Comparison of ENCODE assay signal across 20 cellular contexts in genomic region chr11:95711945-95712221, GRCh38.
DNase-seq lines count a peak whose midpoint lies in the region; ATAC-seq and TF ChIP-seq lines count a peak whose summit lies in the region.
"Had no signal": no experiment of that assay in that cellular context is flagged by ENCODE, and none has a peak within 500 bp of the region (broad histone marks: within the 10 kb centered on the region; RNA-seq: fewer than 3 reads in every experiment).

No MANE protein-coding gene starts in this region.

- CTCF ChIA-PET in activated CD8-positive, alpha-beta T cell treated with anti-CD3 and anti-CD28 coated beads for 36 hours (lab: Charles Lee), result interaction anchor here (15.3 kb wide), 1 partner anchor 557 kb away, joined by 294 read pairs; no protein-coding TSS in a partner anchor
- CTCF ChIA-PET in activated CD8-positive, alpha-beta T cell treated with anti-CD3 and anti-CD28 coated beads, Interleukin-2, amount 10 ng/mL, durations not matched to agents 7 days and 5 days (lab: Charles Lee), result interaction anchor here (1.1 to 15.2 kb wide), 5 partner anchors 32 to 555 kb away, joined by 3 to 362 read pairs (median 5); partner anchors contain the start of gene SESN3
- CTCF ChIA-PET in RWPE1 (lab: Yijun Ruan, JAX), result no interaction called here

- ATAC-seq in activated CD8-positive, alpha-beta T cell treated with anti-CD3 and anti-CD28 coated beads for 36 hours, result peak; percentile 58
- ATAC-seq in activated CD8-positive, alpha-beta T cell treated with anti-CD3 and anti-CD28 coated beads, Interleukin-2, amount 10 ng/mL, durations not matched to agents 7 days and 5 days, result no peak
- ATAC-seq in HG02588 (IDR thresholded peaks at IDR 0.05; ENCODE audit: unreplicated experiment) (peak; percentile 21), HG03565 (IDR thresholded peaks at IDR 0.05; ENCODE audit: unreplicated experiment) (peak; percentile 16), HG02970 (IDR thresholded peaks at IDR 0.05; ENCODE audit: low FRiP score, unreplicated experiment) (no peak), HG03045 (IDR thresholded peaks at IDR 0.05; ENCODE audit: unreplicated experiment) (no peak)
- ATAC-seq in stimulated activated naive B cell treated with anti-CD40 and anti-IgM and Interleukin-4, amounts not matched to agents 10 μg/mL and 1 μg/mL and 100 μg/mL, for 72 hours (replicated peaks), result peak; percentile 19 to 35
- ATAC-seq: HCT116 had no signal

- DNase-seq in activated CD8-positive, alpha-beta T cell treated with anti-CD3 and anti-CD28 coated beads for 36 hours, result no peak
- no peak for DNase-seq in activated CD8-positive, alpha-beta T cell treated with anti-CD3 and anti-CD28 coated beads, Interleukin-2, amount 10 ng/mL, durations not matched to agents 7 days and 5 days
- peak; percentile 21 for DNase-seq in stimulated activated naive B cell treated with anti-CD40 and anti-IgM and Interleukin-4, amounts not matched to agents 10 μg/mL and 1 μg/mL and 100 μg/mL, for 72 hours
- DNase-seq in RWPE1 (ENCODE audit: low spot score), result no peak
- DNase-seq: ACHN; endodermal cell; immature natural killer cell; midbrain; NCI-H1930; NCI-H82; stimulated activated CD4-positive, alpha-beta T cell treated with anti-CD3 and anti-CD28 coated beads, Interleukin-12 subunit alpha, Interleukin-12 subunit beta, amount 100 ng/mL, for 4 hours; transverse colon had no signal

- TF ChIP-seq CTCF in activated CD8-positive, alpha-beta T cell treated with anti-CD3 and anti-CD28 coated beads for 36 hours (IDR thresholded peaks at IDR 0.05), result no peak
- TF ChIP-seq CTCF in RWPE1 (conservative IDR thresholded peaks at IDR 0.05; ENCODE audit: low read depth), result no peak

- no peaks in the 10 kb centered on the region for H3K36me3 Mint-ChIP-seq in activated CD8-positive, alpha-beta T cell treated with anti-CD3 and anti-CD28 coated beads for 36 hours (ENCODE audit: low read depth)
- H3K36me3 Mint-ChIP-seq in activated CD8-positive, alpha-beta T cell treated with anti-CD3 and anti-CD28 coated beads, Interleukin-2, amount 10 ng/mL, durations not matched to agents 7 days and 5 days (ENCODE audit: low read depth), result no peaks in the 10 kb centered on the region
- peaks cover 0 to 3% of the 10 kb centered on the region in 2 donors for H3K36me3 Mint-ChIP-seq in stimulated activated naive B cell treated with anti-CD40 and anti-IgM and Interleukin-4, amounts not matched to agents 10 μg/mL and 1 μg/mL and 100 μg/mL, for 72 hours
- H3K36me3 Mint-ChIP-seq: immature natural killer cell had no signal

- H3K27me3 Mint-ChIP-seq in activated CD8-positive, alpha-beta T cell treated with anti-CD3 and anti-CD28 coated beads for 36 hours, result peaks cover 8% of the 10 kb centered on the region
- H3K27me3 Mint-ChIP-seq in activated CD8-positive, alpha-beta T cell treated with anti-CD3 and anti-CD28 coated beads, Interleukin-2, amount 10 ng/mL, durations not matched to agents 7 days and 5 days (ENCODE audit: low read depth), result no peaks in the 10 kb centered on the region
- no peaks in the 10 kb centered on the region for H3K27me3 Mint-ChIP-seq in stimulated activated naive B cell treated with anti-CD40 and anti-IgM and Interleukin-4, amounts not matched to agents 10 μg/mL and 1 μg/mL and 100 μg/mL, for 72 hours

- intact Hi-C loops in activated CD8-positive, alpha-beta T cell treated with anti-CD3 and anti-CD28 coated beads for 36 hours (cut with micrococcal nuclease), result loop anchor here (10.0 kb wide), 1 partner anchor 367 kb away; no protein-coding TSS in a partner anchor

- POLR2A ChIA-PET in activated CD8-positive, alpha-beta T cell treated with anti-CD3 and anti-CD28 coated beads for 36 hours (lab: Charles Lee), result interaction anchor here (1.4 kb wide), 1 partner anchor 9 kb away, joined by 3 read pairs; no protein-coding TSS in a partner anchor
- POLR2A ChIA-PET in activated CD8-positive, alpha-beta T cell treated with anti-CD3 and anti-CD28 coated beads, Interleukin-2, amount 10 ng/mL, durations not matched to agents 7 days and 5 days (lab: Charles Lee), result interaction anchor here (1.3 kb wide), 1 partner anchor 480 kb away, joined by 3 read pairs; no protein-coding TSS in a partner anchor
- POLR2A ChIA-PET in RWPE1 (lab: Yijun Ruan, JAX; ENCODE audit: low non-redundant PET), result no interaction called here

- H3K27ac ChIP-seq in RWPE1, result no peak overlapping the region
- H3K27ac ChIP-seq: HL-60, ovary, SJSA1, transverse colon had no signal

- peak overlapping the region; percentile 0 for H3K4me3 Mint-ChIP-seq in activated CD8-positive, alpha-beta T cell treated with anti-CD3 and anti-CD28 coated beads for 36 hours
- no peak overlapping the region for H3K4me3 Mint-ChIP-seq in activated CD8-positive, alpha-beta T cell treated with anti-CD3 and anti-CD28 coated beads, Interleukin-2, amount 10 ng/mL, durations not matched to agents 7 days and 5 days
- peak overlapping the region; percentile 51 to 64 for H3K4me3 Mint-ChIP-seq in stimulated activated naive B cell treated with anti-CD40 and anti-IgM and Interleukin-4, amounts not matched to agents 10 μg/mL and 1 μg/mL and 100 μg/mL, for 72 hours
- H3K4me3 Mint-ChIP-seq: endodermal cell, immature natural killer cell had no signal

- no peaks in the 10 kb centered on the region for H3K9me3 Mint-ChIP-seq in activated CD8-positive, alpha-beta T cell treated with anti-CD3 and anti-CD28 coated beads for 36 hours
- no peaks in the 10 kb centered on the region for H3K9me3 Mint-ChIP-seq in activated CD8-positive, alpha-beta T cell treated with anti-CD3 and anti-CD28 coated beads, Interleukin-2, amount 10 ng/mL, durations not matched to agents 7 days and 5 days (ENCODE audit: insufficient read depth)
- peaks cover 1 to 3% of the 10 kb centered on the region in 2 donors for H3K9me3 Mint-ChIP-seq in stimulated activated naive B cell treated with anti-CD40 and anti-IgM and Interleukin-4, amounts not matched to agents 10 μg/mL and 1 μg/mL and 100 μg/mL, for 72 hours
- H3K9me3 Mint-ChIP-seq: endodermal cell, immature natural killer cell had no signal

- H3K27ac Mint-ChIP-seq in activated CD8-positive, alpha-beta T cell treated with anti-CD3 and anti-CD28 coated beads for 36 hours, result peak overlapping the region; percentile 77
- H3K27ac Mint-ChIP-seq in activated CD8-positive, alpha-beta T cell treated with anti-CD3 and anti-CD28 coated beads, Interleukin-2, amount 10 ng/mL, durations not matched to agents 7 days and 5 days, result no peak overlapping the region
- H3K27ac Mint-ChIP-seq in stimulated activated naive B cell treated with anti-CD40 and anti-IgM and Interleukin-4, amounts not matched to agents 10 μg/mL and 1 μg/mL and 100 μg/mL, for 72 hours, result peak overlapping the region; percentile 95
- H3K27ac Mint-ChIP-seq: endodermal cell, immature natural killer cell had no signal

- H3K4me1 Mint-ChIP-seq in activated CD8-positive, alpha-beta T cell treated with anti-CD3 and anti-CD28 coated beads for 36 hours (ENCODE audit: low read depth), result peaks cover 38% of the 10 kb centered on the region
- H3K4me1 Mint-ChIP-seq in activated CD8-positive, alpha-beta T cell treated with anti-CD3 and anti-CD28 coated beads, Interleukin-2, amount 10 ng/mL, durations not matched to agents 7 days and 5 days (ENCODE audit: low read depth), result peaks cover 17% of the 10 kb centered on the region
- peaks cover 42 to 67% of the 10 kb centered on the region in 2 donors for H3K4me1 Mint-ChIP-seq in stimulated activated naive B cell treated with anti-CD40 and anti-IgM and Interleukin-4, amounts not matched to agents 10 μg/mL and 1 μg/mL and 100 μg/mL, for 72 hours
- H3K4me1 Mint-ChIP-seq: immature natural killer cell had no signal

Comparison
In these comparisons a context has a peak if more than half of its experiments do, and no peak if none do; other contexts are left out.
1. ATAC-seq: peak in activated CD8-positive, alpha-beta T cell treated with anti-CD3 and anti-CD28 coated beads for 36 hours (single experiment), HG02588 (single experiment), HG03565 (single experiment) and stimulated activated naive B cell treated with anti-CD40 and anti-IgM and Interleukin-4, amounts not matched to agents 10 μg/mL and 1 μg/mL and 100 μg/mL, for 72 hours (2 of 2); none in activated CD8-positive, alpha-beta T cell treated with anti-CD3 and anti-CD28 coated beads, Interleukin-2, amount 10 ng/mL, durations not matched to agents 7 days and 5 days (single experiment), HG02970 (single experiment) and HG03045 (single experiment).